Comparison of ENCODE assay signal across 7 cellular contexts in the genomic region with DNA sequence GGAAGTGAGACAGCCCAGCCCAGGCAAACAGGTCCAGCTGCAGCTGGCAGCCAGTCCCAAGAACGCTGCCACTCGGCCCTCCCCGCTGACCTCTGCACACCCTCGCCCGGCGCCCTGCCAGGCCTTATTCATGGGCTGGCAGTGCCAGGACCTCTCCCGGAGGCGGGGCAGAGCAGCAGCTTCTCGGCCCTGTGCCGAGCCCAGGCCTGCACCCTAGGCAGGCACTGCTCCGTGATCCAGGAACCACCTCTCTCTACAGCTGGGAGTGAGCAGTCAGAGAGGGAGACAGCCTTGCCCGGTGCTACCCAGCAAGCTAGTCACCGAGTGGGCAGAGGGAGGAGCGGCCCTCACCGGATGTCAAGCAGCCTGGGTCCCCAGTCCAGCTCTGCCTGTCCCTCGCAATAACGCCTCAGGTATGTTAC.
A peak's percentile ranks its signal among the peaks of the same experiment; 100 is the strongest.
DNase-seq lines count a peak whose midpoint lies in the region; ATAC-seq and TF ChIP-seq lines count a peak whose summit lies in the region.

No MANE protein-coding gene starts in this region.

- POLR2A ChIA-PET in WTC11 (lab: Charles Lee): interaction anchor here (0.7 kb wide), 1 partner anchor 18 kb away, joined by 3 read pairs; no protein-coding TSS in a partner anchor

- CTCF ChIA-PET in WTC11 (lab: Charles Lee): interaction anchor here (0.6 to 3.5 kb wide), 11 partner anchors 17 to 182 kb away, joined by 3 to 10 read pairs (median 5); a partner anchor contains a TSS

- no peaks in the 10 kb centered on the region for H3K9me3 ChIP-seq in liver (ENCODE audit: control insufficient read depth in 4 of 4, low read length in 3 of 4)

- WGBS in liver: 41% methylated on average over 17 of the region's 17 CpGs

- H3K4me1 Mint-ChIP-seq in chondrocyte (ENCODE audit: low read depth) (peaks cover 13% of the 10 kb centered on the region), type B pancreatic cell (ENCODE audit: unreplicated experiment) (peaks cover 22% of the 10 kb centered on the region), WTC11 (peaks cover 6% of the 10 kb centered on the region)

- H3K9ac ChIP-seq in liver (ENCODE audit: low read depth in 1 of 2, low read length in 2 of 2): no peak overlapping the region

- TF ChIP-seq RAD21 in liver (IDR thresholded peaks at IDR 0.05): peak; percentile 70 to 81

- peak; percentile 57 for DNase-seq in NCI-H1092 (lab: John Stamatoyannopoulos, UW)
- peak; percentile 88 for DNase-seq in chondrocyte (ENCODE audit: low spot score)
- no peak for DNase-seq in type B pancreatic cell (ENCODE audit: extremely low spot score, unreplicated experiment)
- no peak for DNase-seq in WTC11 (ENCODE audit: low spot score)

- peaks cover 0 to 3% (median 0%) of the 10 kb centered on the region in 4 donors for H3K27me3 ChIP-seq in liver (ENCODE audit: control insufficient read depth in 4 of 4, insufficient read depth in 4 of 4, low read length in 3 of 4)

- no peak for ATAC-seq in HG02840 (IDR thresholded peaks at IDR 0.05; ENCODE audit: low FRiP score, unreplicated experiment)
- no peak for ATAC-seq in WTC11
- no peak for ATAC-seq in HG03097 (IDR thresholded peaks at IDR 0.05; ENCODE audit: low FRiP score, unreplicated experiment)

- H3K4me3 ChIP-seq in liver (ENCODE audit: low read depth in 1 of 3, low read length in 3 of 3): no peak overlapping the region

- H3K27me3 Mint-ChIP-seq in chondrocyte (ENCODE audit: low read depth) (peaks cover 28% of the 10 kb centered on the region), type B pancreatic cell (peaks cover 3% of the 10 kb centered on the region), WTC11 (ENCODE audit: low read depth) (no peaks in the 10 kb centered on the region)

- TF ChIP-seq CTCF in chondrocyte (IDR thresholded peaks at IDR 0.05) (no peak), liver (IDR thresholded peaks at IDR 0.05; ENCODE audit: low read depth, low read length, missing input control) (no peak), type B pancreatic cell (conservative IDR thresholded peaks at IDR 0.05) (no peak), WTC11 (IDR thresholded peaks at IDR 0.05) (no peak)

- H3K4me3 Mint-ChIP-seq in chondrocyte (ENCODE audit: unreplicated experiment) (no peak overlapping the region), type B pancreatic cell (no peak overlapping the region), WTC11 (no peak overlapping the region)

- H3K36me3 Mint-ChIP-seq in chondrocyte (ENCODE audit: low read depth): no peaks in the 10 kb centered on the region
- no peaks in the 10 kb centered on the region for H3K36me3 Mint-ChIP-seq in type B pancreatic cell
- H3K36me3 Mint-ChIP-seq in WTC11: no peaks in the 10 kb centered on the region

- no peaks in the 10 kb centered on the region for H3K36me3 ChIP-seq in liver (ENCODE audit: control insufficient read depth in 4 of 4, insufficient read depth in 3 of 4, low read depth in 1 of 4, low read length in 3 of 4)

- H3K4me1 ChIP-seq in liver (ENCODE audit: control insufficient read depth in 4 of 4, insufficient read depth in 4 of 4, low read length in 3 of 4): peaks cover 9 to 13% (median 12%) of the 10 kb centered on the region in 4 donors

- H3K9me3 Mint-ChIP-seq in chondrocyte (ENCODE audit: low read depth) (no peaks in the 10 kb centered on the region), type B pancreatic cell (no peaks in the 10 kb centered on the region), WTC11 (no peaks in the 10 kb centered on the region)

- H3K27ac Mint-ChIP-seq in chondrocyte (ENCODE audit: unreplicated experiment) (no peak overlapping the region), type B pancreatic cell (peak overlapping the region; percentile 23), WTC11 (no peak overlapping the region)

- H3K27ac ChIP-seq in liver (ENCODE audit: low read depth in 1 of 2, low read length in 2 of 2): peak overlapping the region in 1 of 2 donors; percentile 6

TF ChIP-seq in liver, 16 proteins besides CTCF, POLR2A, EP300 and RAD21 (continues in another document):
- TF ChIP-seq RXRA (IDR thresholded peaks at IDR 0.05) (peak; percentile 93 to 95), TAF1 (conservative IDR thresholded peaks at IDR 0.05) (no peak), GABPA (IDR thresholded peaks at IDR 0.05 in 1 of 2, conservative IDR thresholded peaks at IDR 0.05 in 1 of 2) (peak in 1 of 2 donors; percentile 50), EGR1 (IDR thresholded peaks at IDR 0.05; ENCODE audit: low read depth in 2 of 2) (peak in 1 of 2 donors; percentile 0), JUND (IDR thresholded peaks at IDR 0.05) (peak in 1 of 2 donors; percentile 66), FOXA1 (IDR thresholded peaks at IDR 0.05) (peak; percentile 44), FOXA2 (IDR thresholded peaks at IDR 0.05) (peak; percentile 37), HNF4A (conservative IDR thresholded peaks at IDR 0.05) (peak; percentile 68 to 81), HNF4G (IDR thresholded peaks at IDR 0.05) (no peak), YY1 (IDR thresholded peaks at IDR 0.05) (no peak)
- TF ChIP-seq, protein P1, sequence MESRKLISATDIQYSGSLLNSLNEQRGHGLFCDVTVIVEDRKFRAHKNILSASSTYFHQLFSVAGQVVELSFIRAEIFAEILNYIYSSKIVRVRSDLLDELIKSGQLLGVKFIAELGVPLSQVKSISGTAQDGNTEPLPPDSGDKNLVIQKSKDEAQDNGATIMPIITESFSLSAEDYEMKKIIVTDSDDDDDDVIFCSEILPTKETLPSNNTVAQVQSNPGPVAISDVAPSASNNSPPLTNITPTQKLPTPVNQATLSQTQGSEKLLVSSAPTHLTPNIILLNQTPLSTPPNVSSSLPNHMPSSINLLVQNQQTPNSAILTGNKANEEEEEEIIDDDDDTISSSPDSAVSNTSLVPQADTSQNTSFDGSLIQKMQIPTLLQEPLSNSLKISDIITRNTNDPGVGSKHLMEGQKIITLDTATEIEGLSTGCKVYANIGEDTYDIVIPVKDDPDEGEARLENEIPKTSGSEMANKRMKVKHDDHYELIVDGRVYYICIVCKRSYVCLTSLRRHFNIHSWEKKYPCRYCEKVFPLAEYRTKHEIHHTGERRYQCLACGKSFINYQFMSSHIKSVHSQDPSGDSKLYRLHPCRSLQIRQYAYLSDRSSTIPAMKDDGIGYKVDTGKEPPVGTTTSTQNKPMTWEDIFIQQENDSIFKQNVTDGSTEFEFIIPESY (IDR thresholded peaks at IDR 0.05): no peak
- TF ChIP-seq, protein P2, sequence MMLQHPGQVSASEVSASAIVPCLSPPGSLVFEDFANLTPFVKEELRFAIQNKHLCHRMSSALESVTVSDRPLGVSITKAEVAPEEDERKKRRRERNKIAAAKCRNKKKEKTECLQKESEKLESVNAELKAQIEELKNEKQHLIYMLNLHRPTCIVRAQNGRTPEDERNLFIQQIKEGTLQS (IDR thresholded peaks at IDR 0.05): no peak
- TF ChIP-seq, protein P3, sequence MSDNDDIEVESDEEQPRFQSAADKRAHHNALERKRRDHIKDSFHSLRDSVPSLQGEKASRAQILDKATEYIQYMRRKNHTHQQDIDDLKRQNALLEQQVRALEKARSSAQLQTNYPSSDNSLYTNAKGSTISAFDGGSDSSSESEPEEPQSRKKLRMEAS (IDR thresholded peaks at IDR 0.05): no peak

TF ChIP-seq in WTC11, 78 proteins besides CTCF, POLR2A, EP300 and RAD21:
- TF ChIP-seq, protein P4, sequence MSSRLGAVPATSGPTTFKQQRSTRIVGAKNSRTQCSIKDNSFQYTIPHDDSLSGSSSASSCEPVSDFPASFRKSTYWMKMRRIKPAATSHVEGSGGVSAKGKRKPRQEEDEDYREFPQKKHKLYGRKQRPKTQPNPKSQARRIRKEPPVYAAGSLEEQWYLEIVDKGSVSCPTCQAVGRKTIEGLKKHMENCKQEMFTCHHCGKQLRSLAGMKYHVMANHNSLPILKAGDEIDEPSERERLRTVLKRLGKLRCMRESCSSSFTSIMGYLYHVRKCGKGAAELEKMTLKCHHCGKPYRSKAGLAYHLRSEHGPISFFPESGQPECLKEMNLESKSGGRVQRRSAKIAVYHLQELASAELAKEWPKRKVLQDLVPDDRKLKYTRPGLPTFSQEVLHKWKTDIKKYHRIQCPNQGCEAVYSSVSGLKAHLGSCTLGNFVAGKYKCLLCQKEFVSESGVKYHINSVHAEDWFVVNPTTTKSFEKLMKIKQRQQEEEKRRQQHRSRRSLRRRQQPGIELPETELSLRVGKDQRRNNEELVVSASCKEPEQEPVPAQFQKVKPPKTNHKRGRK (CRISPR knock-in tag; IDR thresholded peaks at IDR 0.05; ENCODE audit: borderline replicate concordance): no peak
- TF ChIP-seq GTF2I (CRISPR knock-in tag; conservative IDR thresholded peaks at IDR 0.05) (no peak), ATF1 (CRISPR knock-in tag; IDR thresholded peaks at IDR 0.05) (no peak)

Comparison
In these comparisons a context has a peak if more than half of its experiments do, and no peak if none do; other contexts are left out.
1. DNase-seq: peak in NCI-H1092 (single experiment) and chondrocyte (single experiment); none in type B pancreatic cell (single experiment) and WTC11 (single experiment).